In the genomic region with DNA sequence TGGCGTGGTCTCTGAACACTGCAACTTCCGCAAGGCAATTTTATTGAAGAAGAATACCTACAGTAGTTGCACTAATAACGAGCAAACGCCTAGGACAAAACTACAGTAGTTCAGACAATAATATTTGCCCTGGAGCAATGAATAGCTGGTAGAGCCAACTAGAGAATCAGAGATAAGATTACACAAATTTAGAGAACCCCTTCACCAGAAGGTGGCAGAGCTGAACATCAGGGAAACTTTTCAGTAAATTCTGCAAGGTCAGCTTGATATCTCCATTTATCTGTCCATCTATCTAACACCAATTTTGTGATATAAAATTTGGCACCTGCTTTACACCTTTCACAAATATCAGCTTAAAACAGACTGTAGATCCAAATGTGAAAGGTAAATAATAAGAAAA, we compare ENCODE assay signal across 8 cellular contexts. TPM values are rescaled to one million over a fixed set of nuclear protein-coding genes. Genes with fewer than 3 reads are reported as not detected.
DNase-seq lines count a peak whose midpoint lies in the region; ATAC-seq and TF ChIP-seq lines count a peak whose summit lies in the region.

No MANE protein-coding gene starts in this region.

- H3K27ac ChIP-seq in tibial nerve: peak overlapping the region in 2 of 4 donors; percentile 45 to 53
- H3K27ac ChIP-seq in CD8-positive, alpha-beta T cell (ENCODE audit: low read depth, low read length): no peak overlapping the region

- no peak for ATAC-seq in CD8-positive, alpha-beta T cell

- no peak overlapping the region for H3K4me3 Mint-ChIP-seq in activated T-cell treated with anti-CD3 and anti-CD28 coated beads, Interleukin-2, amount 50 U/mL, for 24 hours
- no peak overlapping the region for H3K4me3 Mint-ChIP-seq in CD8-positive, alpha-beta T cell
- H3K4me3 Mint-ChIP-seq in activated naive CD4-positive, alpha-beta T cell treated with anti-CD3 and anti-CD28 coated beads for 36 hours: no peak overlapping the region

- H3K27ac Mint-ChIP-seq in activated T-cell treated with anti-CD3 and anti-CD28 coated beads, Interleukin-2, amount 50 U/mL, for 24 hours: no peak overlapping the region
- H3K27ac Mint-ChIP-seq in CD8-positive, alpha-beta T cell: no peak overlapping the region
- no peak overlapping the region for H3K27ac Mint-ChIP-seq in activated naive CD4-positive, alpha-beta T cell treated with anti-CD3 and anti-CD28 coated beads for 36 hours

- DNase-seq in SIG-M5 treated with dmso at 0.1 percent for 504 hours (lab: John Stamatoyannopoulos, UW; ENCODE audit: unreplicated experiment) (peak; percentile 44), SIG-M5 (lab: John Stamatoyannopoulos, UW) (no peak), NT2/D1 (ENCODE audit: low read depth, low spot score) (peak; percentile 8), fibroblast of pulmonary artery (ENCODE audit: low read depth) (peak; percentile 53), tibial nerve (ENCODE audit: low spot score in 2 of 2) (peak in 1 of 2 donors; percentile 38)
- no peak for DNase-seq in activated T-cell treated with anti-CD3 and anti-CD28 coated beads, Interleukin-2, amount 50 U/mL, for 24 hours
- no peak for DNase-seq in CD8-positive, alpha-beta T cell
- no peak for DNase-seq in activated naive CD4-positive, alpha-beta T cell treated with anti-CD3 and anti-CD28 coated beads for 36 hours

- no peak overlapping the region for H3K9ac ChIP-seq in NT2/D1 (ENCODE audit: insufficient read length, low read depth)

- CTCF ChIA-PET in CD8-positive, alpha-beta T cell (lab: Charles Lee): no interaction called here
- CTCF ChIA-PET in activated naive CD4-positive, alpha-beta T cell treated with anti-CD3 and anti-CD28 coated beads for 36 hours (lab: Charles Lee): interaction anchor here (0.6 to 0.8 kb wide), 2 partner anchors 28 to 400 kb away, joined by 3 read pairs; no protein-coding TSS in a partner anchor

- WGBS in tibial nerve, 2 donors: 48 to 60% methylated on average over 4 of the region's 4 CpGs

- no peak for TF ChIP-seq EP300 in tibial nerve (IDR thresholded peaks at IDR 0.05)

- H3K9me3 Mint-ChIP-seq in activated T-cell treated with anti-CD3 and anti-CD28 coated beads, Interleukin-2, amount 50 U/mL, for 24 hours: no peaks in the 10 kb centered on the region
- H3K9me3 Mint-ChIP-seq in CD8-positive, alpha-beta T cell: peaks cover 4% of the 10 kb centered on the region
- H3K9me3 Mint-ChIP-seq in activated naive CD4-positive, alpha-beta T cell treated with anti-CD3 and anti-CD28 coated beads for 36 hours: peaks cover 2% of the 10 kb centered on the region

- H3K36me3 ChIP-seq in NT2/D1 (ENCODE audit: insufficient read depth, insufficient read length, low read length) (no peaks in the 10 kb centered on the region), tibial nerve (no peaks in the 10 kb centered on the region)
- H3K36me3 ChIP-seq in CD8-positive, alpha-beta T cell (ENCODE audit: insufficient read depth, low read length): no peaks in the 10 kb centered on the region

- intact Hi-C loops in CD8-positive, alpha-beta T cell (cut with DNase I, micrococcal nuclease): no loop called here
- intact Hi-C loops in activated naive CD4-positive, alpha-beta T cell treated with anti-CD3 and anti-CD28 coated beads for 36 hours (cut with micrococcal nuclease): loop anchor here (5.0 kb wide), 1 partner anchor 642 kb away; no protein-coding TSS in a partner anchor

- H3K4me1 Mint-ChIP-seq in activated T-cell treated with anti-CD3 and anti-CD28 coated beads, Interleukin-2, amount 50 U/mL, for 24 hours (ENCODE audit: low read depth): no peaks in the 10 kb centered on the region
- no peaks in the 10 kb centered on the region for H3K4me1 Mint-ChIP-seq in CD8-positive, alpha-beta T cell (ENCODE audit: low read depth)
- H3K4me1 Mint-ChIP-seq in activated naive CD4-positive, alpha-beta T cell treated with anti-CD3 and anti-CD28 coated beads for 36 hours (ENCODE audit: low read depth): no peaks in the 10 kb centered on the region

- TF ChIP-seq POLR2A in tibial nerve (IDR thresholded peaks at IDR 0.05): no peak

- no peaks in the 10 kb centered on the region for H3K9me3 ChIP-seq in NT2/D1 (ENCODE audit: insufficient read depth, low read length)
- H3K9me3 ChIP-seq in tibial nerve: no peaks in the 10 kb centered on the region
- H3K9me3 ChIP-seq in CD8-positive, alpha-beta T cell (ENCODE audit: low read length): no peaks in the 10 kb centered on the region

- H3K4me1 ChIP-seq in NT2/D1 (ENCODE audit: insufficient read depth, insufficient read length) (no peaks in the 10 kb centered on the region), tibial nerve (peaks cover 0 to 29% (median 7%) of the 10 kb centered on the region in 4 donors)
- no peaks in the 10 kb centered on the region for H3K4me1 ChIP-seq in CD8-positive, alpha-beta T cell (ENCODE audit: insufficient read depth, low read length)

- H3K36me3 Mint-ChIP-seq in activated T-cell treated with anti-CD3 and anti-CD28 coated beads, Interleukin-2, amount 50 U/mL, for 24 hours (ENCODE audit: low read depth): no peaks in the 10 kb centered on the region
- H3K36me3 Mint-ChIP-seq in CD8-positive, alpha-beta T cell: no peaks in the 10 kb centered on the region
- H3K36me3 Mint-ChIP-seq in activated naive CD4-positive, alpha-beta T cell treated with anti-CD3 and anti-CD28 coated beads for 36 hours (ENCODE audit: low read depth): no peaks in the 10 kb centered on the region

- H3K27me3 Mint-ChIP-seq in activated T-cell treated with anti-CD3 and anti-CD28 coated beads, Interleukin-2, amount 50 U/mL, for 24 hours: no peaks in the 10 kb centered on the region
- H3K27me3 Mint-ChIP-seq in CD8-positive, alpha-beta T cell (ENCODE audit: low read depth): no peaks in the 10 kb centered on the region
- no peaks in the 10 kb centered on the region for H3K27me3 Mint-ChIP-seq in activated naive CD4-positive, alpha-beta T cell treated with anti-CD3 and anti-CD28 coated beads for 36 hours (ENCODE audit: low read depth)

- TF ChIP-seq CTCF in fibroblast of pulmonary artery (IDR thresholded peaks at IDR 0.05; ENCODE audit: low read length, missing control alignments) (peak; percentile 55), tibial nerve (IDR thresholded peaks at IDR 0.05) (peak in 4 of 5 experiments; percentile 38 to 60 (median 48))
- no peak for TF ChIP-seq CTCF in CD8-positive, alpha-beta T cell (IDR thresholded peaks at IDR 0.05)

- POLR2A ChIA-PET in CD8-positive, alpha-beta T cell (lab: Charles Lee): no interaction called here

- H3K4me3 ChIP-seq in NT2/D1 (ENCODE audit: insufficient read length, low read depth): no peak overlapping the region
- H3K4me3 ChIP-seq in fibroblast of pulmonary artery (replicated peaks; ENCODE audit: low read depth, low read length): no peak overlapping the region
- H3K4me3 ChIP-seq in tibial nerve: no peak overlapping the region
- no peak overlapping the region for H3K4me3 ChIP-seq in CD8-positive, alpha-beta T cell (ENCODE audit: low read depth, low read length)

- no peaks in the 10 kb centered on the region for H3K27me3 ChIP-seq in NT2/D1 (ENCODE audit: insufficient read depth, insufficient read length)
- no peaks in the 10 kb centered on the region for H3K27me3 ChIP-seq in tibial nerve
- no peaks in the 10 kb centered on the region for H3K27me3 ChIP-seq in CD8-positive, alpha-beta T cell (ENCODE audit: insufficient read depth, low read length)

RNA-seq across cellular contexts. Expression of gene CDH19, which starts 43.8 kb away (rescaled TPM):
- 100 to 1,000 TPM; 187 to 457 (median 248) TPM for total RNA-seq in tibial nerve
- not detected for total RNA-seq in CD8-positive, alpha-beta T cell
- not detected for total RNA-seq in activated naive CD4-positive, alpha-beta T cell treated with anti-CD3 and anti-CD28 coated beads for 36 hours

Comparison
In these comparisons a context has a peak if more than half of its experiments do, and no peak if none do; other contexts are left out.
1. DNase-seq: peak in SIG-M5 treated with dmso at 0.1 percent for 504 hours (single experiment), NT2/D1 (single experiment) and fibroblast of pulmonary artery (single experiment); none in SIG-M5 (single experiment), activated T-cell treated with anti-CD3 and anti-CD28 coated beads, Interleukin-2, amount 50 U/mL, for 24 hours (single experiment), CD8-positive, alpha-beta T cell (0 of 7) and activated naive CD4-positive, alpha-beta T cell treated with anti-CD3 and anti-CD28 coated beads for 36 hours (single experiment).
2. RNA of gene CDH19, which starts 43.8 kb away (total RNA-seq): 187 to 457 TPM in tibial nerve; not detected in CD8-positive, alpha-beta T cell and not detected in activated naive CD4-positive, alpha-beta T cell treated with anti-CD3 and anti-CD28 coated beads for 36 hours; every median in the first group is over 100 times any median in the second.